ENCODE assay signal across 33 cellular contexts in the genomic region with DNA sequence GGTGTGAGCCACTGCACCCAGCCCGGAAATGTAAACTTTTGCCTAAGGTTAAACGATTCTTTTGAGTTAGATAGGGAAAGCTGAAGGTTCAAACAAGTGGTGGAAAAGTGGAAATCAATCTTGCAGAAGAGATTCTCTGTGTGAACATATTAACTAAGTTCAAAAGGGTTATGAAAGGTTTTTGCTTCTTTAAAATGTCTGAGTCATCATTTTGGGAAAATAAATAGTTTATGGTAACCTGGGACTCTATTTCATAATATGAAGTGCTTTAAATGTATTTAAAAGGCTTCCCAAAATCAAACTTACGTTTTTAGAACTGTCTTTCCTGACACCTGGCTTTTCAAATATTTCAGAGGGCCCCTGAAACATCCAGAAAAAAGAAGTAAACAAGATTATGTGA.
"Had no signal": no experiment of that assay in that cellular context is flagged by ENCODE, and none has a peak within 500 bp of the region (broad histone marks: within the 10 kb centered on the region; RNA-seq: fewer than 3 reads in every experiment).

No MANE protein-coding gene starts in this region.

- H3K27me3 ChIP-seq: ascending aorta, body of pancreas, brain microvascular endothelial cell, cardiac muscle cell had no signal

- H3K27ac ChIP-seq: adrenal gland, ascending aorta, body of pancreas, brain microvascular endothelial cell, breast epithelium, cardiac muscle cell had no signal

- H3K4me1 ChIP-seq: adrenal gland, ascending aorta, body of pancreas, breast epithelium had no signal

- DNase-seq: activated effector memory CD4-positive, alpha-beta T cell treated with anti-CD3 and anti-CD28 coated beads, Interleukin-2, amount 50 U/mL, for 16 hours; activated effector memory CD4-positive, alpha-beta T cell treated with Interleukin-2 at 50 U/mL for 16 hours; activated gamma-delta T cell; activated gamma-delta T cell treated with Interleukin-2 at 50 U/mL for 16 hours; activated naive CD4-positive, alpha-beta T cell; activated naive CD4-positive, alpha-beta T cell treated with anti-CD3 and anti-CD28 coated beads for 36 hours; activated naive CD4-positive, alpha-beta T cell treated with anti-CD3 and anti-CD28 coated beads, Interleukin-2, amount 10 ng/mL, durations not matched to agents 7 days and 5 days; activated naive CD4-positive, alpha-beta T cell treated with anti-CD3 and anti-CD28 coated beads, Interleukin-2, amount 50 U/mL, for 16 hours; activated naive CD4-positive, alpha-beta T cell treated with Interleukin-2 at 50 U/mL for 16 hours; activated naive CD8-positive, alpha-beta T cell treated with anti-CD3 and anti-CD28 coated beads for 36 hours; activated naive CD8-positive, alpha-beta T cell treated with anti-CD3 and anti-CD28 coated beads, Interleukin-2, amount 10 ng/mL, durations not matched to agents 7 days and 5 days; activated naive CD8-positive, alpha-beta T cell treated with anti-CD3 and anti-CD28 coated beads, Interleukin-2, amount 50 U/mL, for 24 hours; activated T-cell treated with anti-CD3 and anti-CD28 coated beads, Interleukin-2, amount 50 U/mL, for 24 hours; activated T-cell treated with anti-CD3 and anti-CD28 coated beads, Interleukin-2, amount 50 U/mL, for 4 hours; activated T-cell treated with anti-CD3 and anti-CD28 coated beads, Interleukin-2, amount 50 U/mL, for 48 hours; activated T-cell treated with anti-CD3 and anti-CD28 coated beads, Interleukin-2, amount 50 U/mL, for 72 hours; adrenal gland; amniotic stem cell; amygdala; anterior cingulate cortex; aorta; body of pancreas; brain microvascular endothelial cell; caudate nucleus; central memory CD4-positive, alpha-beta T cell; cerebellar nuclear complex had no signal

- ATAC-seq: activated naive CD4-positive, alpha-beta T cell treated with anti-CD3 and anti-CD28 coated beads, Interleukin-2, amount 50 U/mL, for 72 hours; activated naive CD8-positive, alpha-beta T cell treated with anti-CD3 and anti-CD28 coated beads, Interleukin-2, amount 50 U/mL, for 24 hours; activated T-cell treated with anti-CD3 and anti-CD28 coated beads, Interleukin-2, amount 50 U/mL, for 4 hours; activated T-cell treated with anti-CD3 and anti-CD28 coated beads, Interleukin-2, amount 50 U/mL, for 72 hours; activated T-helper 17 cell treated with anti-CD3 and anti-CD28 coated beads, Interleukin-2, amount 50 U/mL, for 72 hours; body of pancreas had no signal

- H3K9me3 ChIP-seq: adrenal gland, ascending aorta, body of pancreas, breast epithelium had no signal

- H3K4me3 ChIP-seq: adrenal gland, ascending aorta, body of pancreas, breast epithelium, cardiac muscle cell had no signal

- FAIRE-seq: astrocyte, bronchial epithelial cell had no signal

- H3K36me3 ChIP-seq: adrenal gland, ascending aorta, brain microvascular endothelial cell, breast epithelium, cardiac muscle cell had no signal
